In genomic region chr2:4219121-4219520, GRCh38 we compare ENCODE assay signal across 18 cellular contexts.
"Had no signal": no experiment of that assay in that cellular context is flagged by ENCODE, and none has a peak within 500 bp of the region (broad histone marks: within the 10 kb centered on the region; RNA-seq: fewer than 3 reads in every experiment).

No MANE protein-coding gene starts in this region.

- DNase-seq: activated B cell treated with CpG ODN at 0.5 μM for 24 hours; activated CD4-positive, alpha-beta T cell treated with anti-CD3 and anti-CD28 coated beads for 36 hours; activated CD4-positive, alpha-beta T cell treated with anti-CD3 and anti-CD28 coated beads, Interleukin-2, amount 50 U/mL, for 48 hours; activated effector memory CD4-positive, alpha-beta T cell treated with Interleukin-2 at 50 U/mL for 16 hours; activated naive CD4-positive, alpha-beta T cell treated with anti-CD3 and anti-CD28 coated beads, Interleukin-2, amount 10 ng/mL, durations not matched to agents 7 days and 5 days; activated T-cell treated with anti-CD3 and anti-CD28 coated beads, Interleukin-2, amount 50 U/mL, for 48 hours; amygdala; colonic mucosa; dorsolateral prefrontal cortex; effector memory CD8-positive, alpha-beta T cell; glutamatergic neuron; kidney glomerular epithelial cell; left ventricle myocardium inferior; naive thymus-derived CD4-positive, alpha-beta T cell; ovary; stimulated activated CD4-positive, alpha-beta T cell treated with anti-CD3 and anti-CD28 coated beads, Interleukin-4, amount 100 ng/mL, for 4 hours; stimulated activated naive CD8-positive, alpha-beta T cell treated with anti-CD3 and anti-CD28 coated beads, Interleukin-15, Interleukin-2, amounts not matched to agents 100 U/mL and 50 U/mL, for 24 hours; T-helper 9 cell had no signal

- ATAC-seq: activated CD4-positive, alpha-beta T cell treated with anti-CD3 and anti-CD28 coated beads for 36 hours; effector memory CD8-positive, alpha-beta T cell; naive thymus-derived CD4-positive, alpha-beta T cell; stimulated activated naive CD8-positive, alpha-beta T cell treated with anti-CD3 and anti-CD28 coated beads, Interleukin-15, Interleukin-2, amounts not matched to agents 100 U/mL and 50 U/mL, for 24 hours had no signal
